15 cellular contexts compared by ENCODE assay signal in the genomic region with DNA sequence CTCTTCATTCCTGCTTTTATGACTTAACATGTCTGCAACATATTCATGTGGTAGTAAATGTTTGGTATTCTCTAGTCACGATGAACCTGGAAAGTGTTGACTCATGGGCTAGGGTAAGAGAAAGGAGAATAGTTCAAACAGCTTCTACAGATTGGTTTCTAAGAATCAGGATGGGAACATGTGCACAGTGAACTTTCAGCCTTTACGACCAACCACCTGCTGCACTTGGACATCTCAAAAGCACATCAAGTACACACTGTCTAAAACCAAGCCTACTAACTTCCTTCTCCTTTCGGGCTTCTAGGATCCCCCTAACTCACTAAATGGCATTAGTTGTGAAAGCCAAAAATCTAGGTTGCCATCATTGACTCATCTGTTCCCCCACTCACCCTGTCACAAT.
DNase-seq lines count a peak whose midpoint lies in the region; ATAC-seq and TF ChIP-seq lines count a peak whose summit lies in the region.
"Had no signal": no experiment of that assay in that cellular context is flagged by ENCODE, and none has a peak within 500 bp of the region (broad histone marks: within the 10 kb centered on the region; RNA-seq: fewer than 3 reads in every experiment).

No MANE protein-coding gene starts in this region.

- TF ChIP-seq POLR2A in uterus (IDR thresholded peaks at IDR 0.05), result no peak

- DNase-seq in DND-41, result no peak
- DNase-seq in HL-60 (ENCODE audit: low read depth in 1 of 2, low spot score in 1 of 2), result peak; percentile 37 to 61
- DNase-seq in RWPE2 (ENCODE audit: low spot score), result no peak
- peak; percentile 31 to 40 for DNase-seq in foreskin fibroblast
- no peak for DNase-seq in uterus
- no peak for DNase-seq in amygdala (lab: John Stamatoyannopoulos, UW)
- DNase-seq: DMS 273 treated with DMSO at 0.1 percent for 48 hours; effector memory CD4-positive, alpha-beta T cell; lower lobe of right lung; NCI-H69 had no signal

- H3K4me1 ChIP-seq in DND-41 (ENCODE audit: insufficient read depth, low read length) (peaks cover 18% of the 10 kb centered on the region), RWPE2 (ENCODE audit: insufficient read depth, poor library complexity, severe bottlenecking) (peaks cover 33% of the 10 kb centered on the region), uterus (no peaks in the 10 kb centered on the region)
- H3K4me1 ChIP-seq: esophagus muscularis mucosa, lower lobe of right lung, prostate gland had no signal

- no peaks in the 10 kb centered on the region for H3K9me3 ChIP-seq in DND-41 (ENCODE audit: insufficient read depth, low read length, severe bottlenecking)
- no peaks in the 10 kb centered on the region for H3K9me3 ChIP-seq in RWPE2 (ENCODE audit: severe bottlenecking)
- no peaks in the 10 kb centered on the region for H3K9me3 ChIP-seq in uterus
- H3K9me3 ChIP-seq: esophagus muscularis mucosa, lower lobe of right lung, prostate gland had no signal

- H3K4me2 ChIP-seq in DND-41 (ENCODE audit: insufficient read depth, low read length), result no peak overlapping the region

- H3K9ac ChIP-seq in DND-41 (ENCODE audit: low read depth, low read length), result no peak overlapping the region

- peak; percentile 23; the same call in 1 of the 3 replicates for ATAC-seq in DND-41 (ENCODE audit: insufficient read depth, low read depth)
- ATAC-seq in RWPE2 (ENCODE audit: low read depth), result no peak
- ATAC-seq in GM21381 (IDR thresholded peaks at IDR 0.05; ENCODE audit: unreplicated experiment), result no peak
- ATAC-seq in GM21786 (IDR thresholded peaks at IDR 0.05; ENCODE audit: unreplicated experiment), result no peak
- ATAC-seq: HepG2, lower lobe of right lung had no signal

- intact Hi-C loops in uterus (cut with DNase I; ENCODE audit: low total_unique reads), result no loop called here

- H3K27ac ChIP-seq in DND-41 (ENCODE audit: low read length) (no peak overlapping the region), HL-60 (replicated peaks) (peak overlapping the region; percentile 77), RWPE2 (ENCODE audit: poor library complexity, severe bottlenecking) (peak overlapping the region; percentile 98), uterus (no peak overlapping the region)
- H3K27ac ChIP-seq: esophagus muscularis mucosa, lower lobe of right lung, prostate gland had no signal

- no peak for TF ChIP-seq CTCF in DND-41 (IDR thresholded peaks at IDR 0.05; ENCODE audit: borderline replicate concordance, extremely low read depth, low read length, poor library complexity, severe bottlenecking)
- TF ChIP-seq CTCF in HL-60 (IDR thresholded peaks at IDR 0.05; ENCODE audit: insufficient read depth, low read length), result no peak
- TF ChIP-seq CTCF in RWPE2 (IDR thresholded peaks at IDR 0.05; ENCODE audit: poor library complexity, severe bottlenecking), result no peak
- no peak for TF ChIP-seq CTCF in foreskin fibroblast (IDR thresholded peaks at IDR 0.05; ENCODE audit: low read depth, low read length)
- no peak for TF ChIP-seq CTCF in uterus (IDR thresholded peaks at IDR 0.05)

- H3K27me3 ChIP-seq in DND-41 (ENCODE audit: insufficient read depth, low read length, poor library complexity), result no peaks in the 10 kb centered on the region
- H3K27me3 ChIP-seq in HL-60 (ENCODE audit: insufficient read depth, poor library complexity, severe bottlenecking), result no peaks in the 10 kb centered on the region
- H3K27me3 ChIP-seq in RWPE2 (ENCODE audit: insufficient read depth, poor library complexity, severe bottlenecking), result no peaks in the 10 kb centered on the region
- no peaks in the 10 kb centered on the region for H3K27me3 ChIP-seq in uterus
- H3K27me3 ChIP-seq: esophagus muscularis mucosa had no signal

- H3K36me3 ChIP-seq in DND-41 (ENCODE audit: insufficient read depth, low read length) (peaks cover 12% of the 10 kb centered on the region), RWPE2 (ENCODE audit: low read depth) (peaks cover 10% of the 10 kb centered on the region), uterus (no peaks in the 10 kb centered on the region)
- H3K36me3 ChIP-seq: prostate gland had no signal

- H3K79me2 ChIP-seq in DND-41 (ENCODE audit: insufficient read depth, low read length), result no peaks in the 10 kb centered on the region

- no peak overlapping the region for H2AFZ ChIP-seq in DND-41 (ENCODE audit: low read depth, low read length)

- no peaks in the 10 kb centered on the region for H4K20me1 ChIP-seq in DND-41 (ENCODE audit: insufficient read depth, low read length)

- no peak overlapping the region for H3K4me3 ChIP-seq in DND-41 (ENCODE audit: low read depth in 1 of 2, low read length in 2 of 2)
- H3K4me3 ChIP-seq in HL-60 (replicated peaks; ENCODE audit: insufficient read depth, low read length), result no peak overlapping the region
- no peak overlapping the region for H3K4me3 ChIP-seq in RWPE2 (ENCODE audit: severe bottlenecking)
- no peak overlapping the region for H3K4me3 ChIP-seq in foreskin fibroblast (ENCODE audit: low read depth in 1 of 2, low read length in 2 of 2)
- H3K4me3 ChIP-seq in uterus, result no peak overlapping the region
- H3K4me3 ChIP-seq: esophagus muscularis mucosa, lower lobe of right lung, prostate gland had no signal

Comparison
In these comparisons a context has a peak if more than half of its experiments do, and no peak if none do; other contexts are left out.
1. DNase-seq: peak in HL-60 (2 of 2) and foreskin fibroblast (2 of 2); none in DND-41 (single experiment), RWPE2 (single experiment), uterus (0 of 2) and amygdala (0 of 56).
2. H3K27ac ChIP-seq: peak in HL-60 (single experiment) and RWPE2 (single experiment); none in DND-41 (single experiment) and uterus (0 of 2).